In the genomic region with DNA sequence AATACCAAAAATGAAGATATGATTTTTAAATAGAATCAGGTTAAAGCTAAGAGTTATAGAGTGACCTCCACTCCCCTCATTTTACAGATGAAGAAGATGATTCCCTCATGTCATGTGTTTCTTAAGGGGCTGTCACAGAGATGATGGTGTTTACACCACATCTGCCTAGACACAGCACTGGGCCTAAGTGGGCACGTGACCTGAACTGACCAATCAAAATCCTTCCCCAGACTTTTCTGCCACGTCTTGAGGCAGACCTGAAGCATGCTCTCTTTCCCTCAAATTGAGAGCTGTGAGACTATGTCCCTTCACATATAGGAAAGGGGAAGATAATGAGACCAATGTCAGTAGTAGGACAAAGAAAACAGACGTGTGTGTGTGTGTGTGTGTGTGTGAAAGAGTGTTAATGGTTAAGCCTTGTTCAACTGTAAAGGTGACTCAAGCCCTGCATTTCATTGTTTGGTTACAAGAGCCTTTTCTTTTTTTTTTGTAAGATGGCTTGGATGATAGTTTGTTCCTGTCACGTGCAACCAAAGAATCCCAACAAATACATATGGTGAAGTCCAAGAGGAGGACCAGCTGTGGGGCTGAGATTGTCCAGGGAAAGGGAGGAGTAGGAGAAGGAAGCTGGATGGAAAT, we compare ENCODE assay signal across 15 cellular contexts.
"Had no signal": no experiment of that assay in that cellular context is flagged by ENCODE, and none has a peak within 500 bp of the region (broad histone marks: within the 10 kb centered on the region; RNA-seq: fewer than 3 reads in every experiment).

No MANE protein-coding gene starts in this region.

- H3K4me3 ChIP-seq: left ventricle myocardium inferior, upper lobe of right lung had no signal

- H3K27me3 Mint-ChIP-seq: activated CD4-positive, alpha-beta T cell treated with anti-CD3 and anti-CD28 coated beads for 36 hours; brain; stimulated activated naive CD8-positive, alpha-beta T cell treated with anti-CD3 and anti-CD28 coated beads, Interleukin-15, Interleukin-2, amounts not matched to agents 100 ng/mL and 50 ng/mL, for 24 hours had no signal

- H3K27me3 ChIP-seq: upper lobe of right lung had no signal

- ATAC-seq: activated CD4-positive, alpha-beta T cell treated with anti-CD3 and anti-CD28 coated beads for 36 hours; activated naive CD4-positive, alpha-beta T cell treated with anti-CD3 and anti-CD28 coated beads, Interleukin-2, amount 50 U/mL, for 72 hours; upper lobe of right lung had no signal

- H3K27ac Mint-ChIP-seq: activated CD4-positive, alpha-beta T cell treated with anti-CD3 and anti-CD28 coated beads for 36 hours; brain; stimulated activated naive CD8-positive, alpha-beta T cell treated with anti-CD3 and anti-CD28 coated beads, Interleukin-15, Interleukin-2, amounts not matched to agents 100 ng/mL and 50 ng/mL, for 24 hours had no signal

- H3K27ac ChIP-seq: epithelial cell of prostate, left ventricle myocardium inferior, upper lobe of right lung, VCaP had no signal

- H3K9me3 ChIP-seq: left ventricle myocardium inferior, upper lobe of right lung had no signal

- H3K4me3 Mint-ChIP-seq: activated CD4-positive, alpha-beta T cell treated with anti-CD3 and anti-CD28 coated beads for 36 hours; brain; stimulated activated naive CD8-positive, alpha-beta T cell treated with anti-CD3 and anti-CD28 coated beads, Interleukin-15, Interleukin-2, amounts not matched to agents 100 ng/mL and 50 ng/mL, for 24 hours had no signal

- DNase-seq: activated CD4-positive, alpha-beta T cell treated with anti-CD3 and anti-CD28 coated beads for 36 hours; activated effector memory CD4-positive, alpha-beta T cell treated with anti-CD3 and anti-CD28 coated beads, Interleukin-2, amount 50 U/mL, for 16 hours; amniotic stem cell; effector memory CD4-positive, alpha-beta T cell; left ventricle myocardium inferior; mesenchymal stem cell; stimulated activated CD4-positive, alpha-beta T cell treated with anti-CD3 and anti-CD28 coated beads, Interleukin-4, amount 100 ng/mL, for 1 hour; stimulated activated CD8-positive, alpha-beta memory T cell treated with anti-CD3 and anti-CD28 coated beads, Interleukin-4, amount 100 ng/mL, for 48 hours; T-helper 1 cell; upper lobe of right lung had no signal
